ENCODE assay signal across 8 cellular contexts in the genomic region with DNA sequence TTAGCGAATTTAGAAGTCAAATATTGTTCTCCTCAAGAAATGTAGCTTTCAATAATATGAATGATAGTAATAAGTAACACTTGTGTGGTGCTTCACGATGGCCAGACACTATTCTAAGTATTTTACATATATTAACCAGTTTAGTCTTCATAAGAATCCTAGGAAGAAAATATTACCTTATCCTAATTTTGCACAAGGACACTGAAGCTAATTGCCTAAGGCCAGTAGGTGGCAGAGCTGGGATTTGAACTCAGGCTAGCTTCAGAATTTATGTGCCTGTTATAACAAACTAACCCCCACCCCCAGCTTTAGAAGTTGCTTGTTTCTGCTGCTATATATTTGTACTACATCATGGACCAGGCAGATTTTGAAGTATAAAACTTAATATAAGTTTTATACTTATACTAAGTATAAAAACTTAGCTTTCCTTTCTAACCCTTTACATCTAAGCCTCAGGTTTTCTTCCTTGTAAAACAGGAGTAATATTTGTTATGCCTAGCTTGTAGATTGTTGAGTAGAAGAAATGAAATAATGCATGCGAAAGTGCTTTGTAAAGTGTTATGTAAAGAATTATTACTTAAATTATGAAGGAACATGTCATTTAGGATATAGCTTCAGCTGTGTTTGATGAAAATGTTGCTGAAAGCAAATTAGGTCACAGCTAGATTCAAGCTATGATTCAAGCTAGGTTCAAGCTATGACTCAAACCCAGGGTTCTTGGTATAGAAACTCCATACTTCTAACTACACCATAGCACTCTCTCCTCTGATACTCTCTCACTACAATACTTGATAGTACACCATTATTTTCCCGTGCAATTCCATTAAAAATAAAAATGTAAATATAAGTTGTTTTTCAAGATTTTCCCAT. TPM values are rescaled to one million over a fixed set of nuclear protein-coding genes. Genes with fewer than 3 reads are reported as not detected.
DNase-seq lines count a peak whose midpoint lies in the region; ATAC-seq, FAIRE-seq and TF ChIP-seq lines count a peak whose summit lies in the region.

No MANE protein-coding gene starts in this region.

- no peak overlapping the region for H3K4ac ChIP-seq in trophoblast cell (ENCODE audit: low read depth, low read length)

- no peak overlapping the region for H2AK5ac ChIP-seq in trophoblast cell (ENCODE audit: low read length)

- peaks cover 15% of the 10 kb centered on the region for H3K4me1 Mint-ChIP-seq in endodermal cell

- H3K14ac ChIP-seq in trophoblast cell (ENCODE audit: low read length): no peak overlapping the region

- H3K36me3 Mint-ChIP-seq in endodermal cell (ENCODE audit: low read depth): no peaks in the 10 kb centered on the region

- no peaks in the 10 kb centered on the region for H3F3A ChIP-seq in OCI-LY1 (ENCODE audit: insufficient read depth, low read length)

- H2BK5ac ChIP-seq in trophoblast cell (ENCODE audit: low read depth, low read length, poor library complexity): no peak overlapping the region

- H4K91ac ChIP-seq in trophoblast cell (ENCODE audit: low read depth, low read length): no peak overlapping the region

- H3K27me3 Mint-ChIP-seq in endodermal cell (ENCODE audit: insufficient read depth): peaks cover 18% of the 10 kb centered on the region

- no peak overlapping the region for H4K12ac ChIP-seq in trophoblast cell (ENCODE audit: low read depth, low read length)

- H3K9me3 ChIP-seq in OCI-LY1 (ENCODE audit: low read length): no peaks in the 10 kb centered on the region
- no peaks in the 10 kb centered on the region for H3K9me3 ChIP-seq in endodermal cell (ENCODE audit: control insufficient read depth, low read length)
- peaks cover 3% of the 10 kb centered on the region for H3K9me3 ChIP-seq in trophoblast cell (ENCODE audit: insufficient read depth, low read depth, low read length)

- H3K27me3 ChIP-seq in OCI-LY1 (ENCODE audit: insufficient read depth, low read length): peaks cover 10% of the 10 kb centered on the region; the same call in 1 of the 2 replicates
- peaks cover 15% of the 10 kb centered on the region for H3K27me3 ChIP-seq in endodermal cell (ENCODE audit: control insufficient read depth, insufficient read depth, low read length, poor library complexity, severe bottlenecking)
- H3K27me3 ChIP-seq in trophoblast cell (ENCODE audit: insufficient read depth, low read length): no peaks in the 10 kb centered on the region

- H3K4me3 ChIP-seq in OCI-LY1 (ENCODE audit: low read depth, low read length, poor library complexity, severe bottlenecking) (no peak overlapping the region), endodermal cell (ENCODE audit: low read length) (no peak overlapping the region), trophoblast cell (ENCODE audit: low read depth, low read length) (no peak overlapping the region)

- no peaks in the 10 kb centered on the region for H3K79me2 ChIP-seq in OCI-LY1 (ENCODE audit: insufficient read depth, low read length)
- H3K79me2 ChIP-seq in trophoblast cell (ENCODE audit: control insufficient read depth, insufficient read depth, low read length, poor library complexity): peaks cover 6% of the 10 kb centered on the region

- no peak overlapping the region for H4K8ac ChIP-seq in trophoblast cell (ENCODE audit: low read depth, low read length)

- peak overlapping the region; percentile 24 for H3K27ac Mint-ChIP-seq in endodermal cell

- H3K27ac ChIP-seq in OCI-LY1 (ENCODE audit: low read depth, low read length, poor library complexity, severe bottlenecking): no peak overlapping the region
- no peak overlapping the region for H3K27ac ChIP-seq in endodermal cell (ENCODE audit: low read depth, low read length)
- no peak overlapping the region for H3K27ac ChIP-seq in trophoblast cell (ENCODE audit: low read depth, low read length)

- no peak overlapping the region for H3K9ac ChIP-seq in OCI-LY1 (ENCODE audit: low read length)
- H3K9ac ChIP-seq in endodermal cell (ENCODE audit: extremely low read depth, low read length, poor library complexity, severe bottlenecking): no peak overlapping the region
- H3K9ac ChIP-seq in trophoblast cell (ENCODE audit: low read length): no peak overlapping the region

- in situ Hi-C loops in ACHN (cut with HindIII; ENCODE audit: low pct_ligation_motif_present, low pct_unique_long_range_greater_than_20kb, low sequenced_read_pairs): no loop called here

- H3K79me1 ChIP-seq in trophoblast cell (ENCODE audit: low read length): peaks cover 17% of the 10 kb centered on the region

- no peaks in the 10 kb centered on the region for H4K20me1 ChIP-seq in OCI-LY1 (ENCODE audit: insufficient read depth, low read length)

- H3K4me2 ChIP-seq in OCI-LY1 (ENCODE audit: low read length): no peak overlapping the region
- no peak overlapping the region for H3K4me2 ChIP-seq in trophoblast cell (ENCODE audit: low read length)

- H2BK120ac ChIP-seq in trophoblast cell (ENCODE audit: insufficient read depth, low read length, poor library complexity): no peak overlapping the region

- WGBS in endodermal cell (ENCODE audit: insufficient coverage in 1 of 2, insufficient read length in 1 of 2), 2 experiments: 55 to 60% methylated on average over 2 to 4 of the region's 4 CpGs
- WGBS in trophoblast cell (ENCODE audit: extremely low coverage, insufficient coverage, insufficient read length): no CpG with 5 or more reads among the region's 4 CpGs

- H3K9me3 Mint-ChIP-seq in endodermal cell: no peaks in the 10 kb centered on the region

- no peak overlapping the region for H2AFZ ChIP-seq in OCI-LY1 (ENCODE audit: low read length)
- no peak overlapping the region for H2AFZ ChIP-seq in trophoblast cell (ENCODE audit: insufficient read depth, low read length, poor library complexity)

- no peaks in the 10 kb centered on the region for H3K9me2 ChIP-seq in OCI-LY1 (ENCODE audit: low read depth, low read length)

- no peak overlapping the region for H3K23ac ChIP-seq in trophoblast cell (ENCODE audit: low read length)

- H3K36me3 ChIP-seq in OCI-LY1 (ENCODE audit: insufficient read depth, low read length) (no peaks in the 10 kb centered on the region), endodermal cell (ENCODE audit: control insufficient read depth, insufficient read depth, low read length) (no peaks in the 10 kb centered on the region), trophoblast cell (ENCODE audit: control insufficient read depth in 1 of 2, insufficient read depth in 2 of 2, low read length in 2 of 2) (no peaks in the 10 kb centered on the region)

- no peak overlapping the region for H2BK12ac ChIP-seq in trophoblast cell (ENCODE audit: low read length)

- peak; percentile 89 for FAIRE-seq in G401.6 (lab: Jason Lieb, UNC)

- DNase-seq in ACHN (peak; percentile 62), endodermal cell (peak; percentile 70), trophoblast cell (peak; percentile 41 to 68), GOT3 (lab: John Stamatoyannopoulos, UW) (no peak), NK-92 (lab: John Stamatoyannopoulos, UW; ENCODE audit: unreplicated experiment) (no peak), omental fat pad (ENCODE audit: low spot score) (no peak)

- ATAC-seq in omental fat pad (ENCODE audit: low FRiP score): no peak

- no peak overlapping the region for H3K4me3 Mint-ChIP-seq in endodermal cell

- H3K4me1 ChIP-seq in OCI-LY1 (ENCODE audit: insufficient read depth, low read length, severe bottlenecking) (peaks cover 10% of the 10 kb centered on the region), endodermal cell (ENCODE audit: control insufficient read depth, insufficient read depth, low read length) (peaks cover 3% of the 10 kb centered on the region), trophoblast cell (ENCODE audit: control insufficient read depth in 1 of 2, insufficient read depth in 2 of 2, low read length in 2 of 2) (peaks cover 6 to 14% of the 10 kb centered on the region in 2 experiments)

- peak; percentile 56 for TF ChIP-seq CTCF in OCI-LY1 (IDR thresholded peaks at IDR 0.05; ENCODE audit: low read length)
- peak; percentile 82 for TF ChIP-seq CTCF in endodermal cell (conservative IDR thresholded peaks at IDR 0.05)
- TF ChIP-seq CTCF in omental fat pad (IDR thresholded peaks at IDR 0.05): no peak

- H3K18ac ChIP-seq in trophoblast cell (ENCODE audit: low read length): no peak overlapping the region

RNA-seq across cellular contexts. Expression of a gene that starts 4.2 kb away (rescaled TPM):
- total RNA-seq in endodermal cell (1 to 10 TPM; 5.8 to 8.9 TPM), omental fat pad (1 to 10 TPM in 2 of 4 donors, under 1 TPM in 1, not detected in 1; 0.69 to 1.7 (median 1.1) TPM)
- 2.4 TPM for polyA plus RNA-seq in endodermal cell (2013, experiment 1 of 2)
- 2.4 TPM for polyA plus RNA-seq in endodermal cell (2013, experiment 2 of 2)
- 22.9 and 24.1 TPM in 2 replicates for polyA plus RNA-seq in trophoblast cell (2013)

Comparison
In these comparisons a context has a peak if more than half of its experiments do, and no peak if none do; other contexts are left out.
1. DNase-seq: peak in ACHN (single experiment), endodermal cell (single experiment) and trophoblast cell (2 of 2); none in GOT3 (single experiment), NK-92 (single experiment) and omental fat pad (single experiment).
2. CTCF ChIP-seq: peak in OCI-LY1 (single experiment) and endodermal cell (single experiment); none in omental fat pad (0 of 3).